ENCODE assay signal across 13 cellular contexts in genomic region chr3:16373270-16373785, GRCh38.
A peak's percentile ranks its signal among the peaks of the same experiment; 100 is the strongest.
DNase-seq lines count a peak whose midpoint lies in the region; ATAC-seq, FAIRE-seq and TF ChIP-seq lines count a peak whose summit lies in the region.
"Had no signal": no experiment of that assay in that cellular context is flagged by ENCODE, and none has a peak within 500 bp of the region (broad histone marks: within the 10 kb centered on the region; RNA-seq: fewer than 3 reads in every experiment).

No MANE protein-coding gene starts in this region.

- H3K27ac ChIP-seq in CD4-positive, CD25-positive, alpha-beta regulatory T cell (ENCODE audit: insufficient read depth, low read length, poor library complexity, severe bottlenecking): peak overlapping the region; percentile 77
- H3K27ac ChIP-seq: neutrophil had no signal

- peak overlapping the region; percentile 74 to 95 (median 93) for H3K27ac Mint-ChIP-seq in CD4-positive, CD25-positive, alpha-beta regulatory T cell
- H3K27ac Mint-ChIP-seq in activated naive CD8-positive, alpha-beta T cell treated with anti-CD3 and anti-CD28 coated beads, Interleukin-2, amount 50 U/mL, for 24 hours: peak overlapping the region; percentile 82
- peak overlapping the region; percentile 88 to 95 (median 89) for H3K27ac Mint-ChIP-seq in nephron
- H3K27ac Mint-ChIP-seq in activated CD4-positive, alpha-beta memory T cell treated with anti-CD3 and anti-CD28 coated beads for 36 hours: no peak overlapping the region

- no peaks in the 10 kb centered on the region for H3K27me3 Mint-ChIP-seq in CD4-positive, CD25-positive, alpha-beta regulatory T cell
- no peaks in the 10 kb centered on the region for H3K27me3 Mint-ChIP-seq in activated naive CD8-positive, alpha-beta T cell treated with anti-CD3 and anti-CD28 coated beads, Interleukin-2, amount 50 U/mL, for 24 hours
- no peaks in the 10 kb centered on the region for H3K27me3 Mint-ChIP-seq in nephron (ENCODE audit: low read depth)
- no peaks in the 10 kb centered on the region for H3K27me3 Mint-ChIP-seq in activated CD4-positive, alpha-beta memory T cell treated with anti-CD3 and anti-CD28 coated beads for 36 hours

- peak overlapping the region in 2 of 4 donors; percentile 36 to 49 for H3K4me3 Mint-ChIP-seq in CD4-positive, CD25-positive, alpha-beta regulatory T cell
- H3K4me3 Mint-ChIP-seq in activated naive CD8-positive, alpha-beta T cell treated with anti-CD3 and anti-CD28 coated beads, Interleukin-2, amount 50 U/mL, for 24 hours: peak overlapping the region; percentile 32
- H3K4me3 Mint-ChIP-seq in nephron: no peak overlapping the region
- no peak overlapping the region for H3K4me3 Mint-ChIP-seq in activated CD4-positive, alpha-beta memory T cell treated with anti-CD3 and anti-CD28 coated beads for 36 hours

- H3K4me1 Mint-ChIP-seq in CD4-positive, CD25-positive, alpha-beta regulatory T cell: peaks cover 44 to 92% (median 77%) of the 10 kb centered on the region in 4 donors
- peaks cover 95% of the 10 kb centered on the region for H3K4me1 Mint-ChIP-seq in activated naive CD8-positive, alpha-beta T cell treated with anti-CD3 and anti-CD28 coated beads, Interleukin-2, amount 50 U/mL, for 24 hours
- peaks cover 84% of the 10 kb centered on the region for H3K4me1 Mint-ChIP-seq in nephron
- peaks cover 83% of the 10 kb centered on the region for H3K4me1 Mint-ChIP-seq in activated CD4-positive, alpha-beta memory T cell treated with anti-CD3 and anti-CD28 coated beads for 36 hours (ENCODE audit: low read depth)

- no peak overlapping the region for H3K4me3 ChIP-seq in CD4-positive, CD25-positive, alpha-beta regulatory T cell (ENCODE audit: low read depth, low read length)

- peaks cover 30% of the 10 kb centered on the region for H3K36me3 ChIP-seq in CD4-positive, CD25-positive, alpha-beta regulatory T cell (ENCODE audit: control insufficient read depth, insufficient read depth, low read length)
- H3K36me3 ChIP-seq: neutrophil had no signal

- CTCF ChIA-PET in activated CD4-positive, alpha-beta memory T cell treated with anti-CD3 and anti-CD28 coated beads for 36 hours (lab: Charles Lee): no interaction called here

- no peak for DNase-seq in CD4-positive, CD25-positive, alpha-beta regulatory T cell
- no peak for DNase-seq in GM18507 (ENCODE audit: extremely low spot score, insufficient read length, low read depth)
- DNase-seq in activated naive CD8-positive, alpha-beta T cell treated with anti-CD3 and anti-CD28 coated beads, Interleukin-2, amount 50 U/mL, for 24 hours: no peak
- DNase-seq in NCI-H2081 (lab: John Stamatoyannopoulos, UW): no peak
- no peak for DNase-seq in NCI-H2107 (lab: John Stamatoyannopoulos, UW)
- no peak for DNase-seq in activated CD4-positive, alpha-beta memory T cell treated with anti-CD3 and anti-CD28 coated beads for 36 hours
- DNase-seq: COR-L47, NCI-H1417 had no signal

- H3K27me3 ChIP-seq in CD4-positive, CD25-positive, alpha-beta regulatory T cell (ENCODE audit: control insufficient read depth, insufficient read depth, low read length): no peaks in the 10 kb centered on the region
- H3K27me3 ChIP-seq: neutrophil had no signal

- H3K4me1 ChIP-seq in CD4-positive, CD25-positive, alpha-beta regulatory T cell (ENCODE audit: control insufficient read depth, insufficient read depth, low read length, poor library complexity, severe bottlenecking): peaks cover 69% of the 10 kb centered on the region

- H3K9me3 ChIP-seq in CD4-positive, CD25-positive, alpha-beta regulatory T cell (ENCODE audit: control insufficient read depth in 2 of 2, low read length in 2 of 2): no peaks in the 10 kb centered on the region
- H3K9me3 ChIP-seq: neutrophil had no signal

- peak; percentile 47 for FAIRE-seq in GM18507 (lab: Jason Lieb, UNC)
- FAIRE-seq: endothelial cell of umbilical vein had no signal

- POLR2A ChIA-PET in activated CD4-positive, alpha-beta memory T cell treated with anti-CD3 and anti-CD28 coated beads for 36 hours (lab: Charles Lee): no interaction called here

- peaks cover 44% of the 10 kb centered on the region for H3K36me3 Mint-ChIP-seq in CD4-positive, CD25-positive, alpha-beta regulatory T cell
- peaks cover 88% of the 10 kb centered on the region for H3K36me3 Mint-ChIP-seq in activated naive CD8-positive, alpha-beta T cell treated with anti-CD3 and anti-CD28 coated beads, Interleukin-2, amount 50 U/mL, for 24 hours (ENCODE audit: low read depth)
- peaks cover 7% of the 10 kb centered on the region for H3K36me3 Mint-ChIP-seq in nephron (ENCODE audit: low read depth)
- H3K36me3 Mint-ChIP-seq in activated CD4-positive, alpha-beta memory T cell treated with anti-CD3 and anti-CD28 coated beads for 36 hours: peaks cover 56% of the 10 kb centered on the region

- H3K9me3 Mint-ChIP-seq in CD4-positive, CD25-positive, alpha-beta regulatory T cell: no peaks in the 10 kb centered on the region
- peaks cover 4% of the 10 kb centered on the region for H3K9me3 Mint-ChIP-seq in activated naive CD8-positive, alpha-beta T cell treated with anti-CD3 and anti-CD28 coated beads, Interleukin-2, amount 50 U/mL, for 24 hours
- no peaks in the 10 kb centered on the region for H3K9me3 Mint-ChIP-seq in nephron
- peaks cover 6% of the 10 kb centered on the region for H3K9me3 Mint-ChIP-seq in activated CD4-positive, alpha-beta memory T cell treated with anti-CD3 and anti-CD28 coated beads for 36 hours

- TF ChIP-seq CTCF in nephron (IDR thresholded peaks at IDR 0.05; ENCODE audit: unreplicated experiment in 3 of 3): no peak

- intact Hi-C loops in activated CD4-positive, alpha-beta memory T cell treated with anti-CD3 and anti-CD28 coated beads for 36 hours (cut with micrococcal nuclease): loop anchor here (5.0 kb wide), 1 partner anchor 36 kb away; no protein-coding TSS in a partner anchor

- ATAC-seq in CD4-positive, CD25-positive, alpha-beta regulatory T cell (ENCODE audit: low read depth in 2 of 2): no peak
- ATAC-seq in activated naive CD8-positive, alpha-beta T cell treated with anti-CD3 and anti-CD28 coated beads, Interleukin-2, amount 50 U/mL, for 24 hours: no peak
- ATAC-seq in HG02642 (IDR thresholded peaks at IDR 0.05; ENCODE audit: poor library complexity, unreplicated experiment): no peak
- ATAC-seq: HCT116 had no signal
